ENCODE assay signal across 8 cellular contexts in genomic region chr20:58907481-58908137, GRCh38. TPM values are rescaled to one million over a fixed set of nuclear protein-coding genes. Genes with fewer than 3 reads are reported as not detected.
DNase-seq lines count a peak whose midpoint lies in the region; ATAC-seq and TF ChIP-seq lines count a peak whose summit lies in the region.

No MANE protein-coding gene starts in this region.

- peaks cover 35% of the 10 kb centered on the region for H3F3A ChIP-seq in GM23338 (replicated peaks; ENCODE audit: low read depth)

- no peaks in the 10 kb centered on the region for H3K4me1 ChIP-seq in GM23338 (ENCODE audit: insufficient read depth)
- H3K4me1 ChIP-seq in Karpas-422 (ENCODE audit: low read length) = peaks cover 74% of the 10 kb centered on the region
- peaks cover 17% of the 10 kb centered on the region for H3K4me1 ChIP-seq in SJSA1 (replicated peaks)

- no peak for DNase-seq in GM23338 (ENCODE audit: low spot score)
- peak; percentile 97 for DNase-seq in Karpas-422
- peak; percentile 80 to 88 for DNase-seq in SJSA1 (ENCODE audit: low read depth in 1 of 2, low spot score in 2 of 2)
- peak in 54 of 58 donors; percentile 10 to 90 (median 66) for DNase-seq in anterior cingulate cortex (lab: John Stamatoyannopoulos, UW)
- DNase-seq in left cardiac atrium = peak; percentile 90
- DNase-seq in putamen (ENCODE audit: low spot score) = peak; percentile 81
- no peak for DNase-seq in NCI-H1092 treated with DMSO at 0.1 percent for 48 hours (lab: John Stamatoyannopoulos, UW)

- peaks cover 5% of the 10 kb centered on the region; the same call in 2 of the 3 replicates for H3K4me1 Mint-ChIP-seq in GM23338

- intact Hi-C loops in left cardiac atrium (cut with DNase I) = no loop called here

- H3K27ac ChIP-seq in GM23338 (ENCODE audit: low read depth) = peak overlapping the region; percentile 21; the same call in 1 of the 2 replicates
- H3K27ac ChIP-seq in Karpas-422 (ENCODE audit: low read length) = peak overlapping the region; percentile 96
- no peak overlapping the region for H3K27ac ChIP-seq in SJSA1

- no peaks in the 10 kb centered on the region for H3K9me3 Mint-ChIP-seq in GM23338

- peaks cover 8% of the 10 kb centered on the region for H3K27me3 Mint-ChIP-seq in GM23338 (ENCODE audit: insufficient read depth, low read depth, poor library complexity)

- ATAC-seq in GM23338 = no peak
- peak; percentile 92 to 97 for ATAC-seq in left cardiac atrium

- H3K27me3 ChIP-seq in GM23338 (ENCODE audit: insufficient read depth) (no peaks in the 10 kb centered on the region), Karpas-422 (ENCODE audit: low read length) (no peaks in the 10 kb centered on the region), SJSA1 (replicated peaks) (no peaks in the 10 kb centered on the region)

- no peak overlapping the region for H3K4me3 Mint-ChIP-seq in GM23338

- H2AFZ ChIP-seq in GM23338 (no peak overlapping the region), Karpas-422 (ENCODE audit: low read length) (no peak overlapping the region)

- peaks cover 83% of the 10 kb centered on the region for H3K36me3 ChIP-seq in GM23338 (ENCODE audit: insufficient read depth)
- peaks cover 69% of the 10 kb centered on the region for H3K36me3 ChIP-seq in Karpas-422 (ENCODE audit: insufficient read depth, low read length)
- H3K36me3 ChIP-seq in SJSA1 = peaks cover 93% of the 10 kb centered on the region

- H3K4me2 ChIP-seq in GM23338 (no peak overlapping the region), Karpas-422 (ENCODE audit: low read depth, low read length, poor library complexity, severe bottlenecking) (peak overlapping the region; percentile 87)

- peak overlapping the region; percentile 65 for H3K9ac ChIP-seq in Karpas-422 (ENCODE audit: low read length)

- H3K79me2 ChIP-seq in GM23338 (replicated peaks; ENCODE audit: insufficient read depth) (peaks cover 28% of the 10 kb centered on the region), Karpas-422 (ENCODE audit: low read length) (peaks cover 5% of the 10 kb centered on the region; the same call in 1 of the 2 replicates)

- no peaks in the 10 kb centered on the region for H3K9me2 ChIP-seq in GM23338 (ENCODE audit: insufficient read depth)
- no peaks in the 10 kb centered on the region for H3K9me2 ChIP-seq in Karpas-422 (replicated peaks; ENCODE audit: insufficient read depth, low read length)

- TF ChIP-seq POLR2A in GM10847 (IDR thresholded peaks at IDR 0.05; ENCODE audit: extremely low read depth, insufficient read length) = peak; percentile 19

- TF ChIP-seq CTCF in GM23338 (conservative IDR thresholded peaks at IDR 0.05; ENCODE audit: low read depth in 2 of 2) = no peak

- 0 out of 2 replicates have a peak overlapping the region, but pooled peaks have one; percentile 21 for H3K27ac Mint-ChIP-seq in GM23338

- H3K36me3 Mint-ChIP-seq in GM23338 (ENCODE audit: low read depth) = peaks cover 98% of the 10 kb centered on the region

- H3K4me3 ChIP-seq in GM23338 = no peak overlapping the region
- H3K4me3 ChIP-seq in Karpas-422 (ENCODE audit: low read length) = peak overlapping the region; percentile 65
- H3K4me3 ChIP-seq in SJSA1 = no peak overlapping the region

- H3K9me3 ChIP-seq in Karpas-422 (ENCODE audit: low read length) (no peaks in the 10 kb centered on the region), SJSA1 (replicated peaks) (no peaks in the 10 kb centered on the region)

- peaks cover 31% of the 10 kb centered on the region for H4K20me1 ChIP-seq in GM23338 (replicated peaks; ENCODE audit: insufficient read depth)
- 0 out of 2 replicates have a peak, but pooled peaks cover 8% of the 10 kb centered on the region for H4K20me1 ChIP-seq in Karpas-422 (ENCODE audit: insufficient read depth, low read depth, low read length)

TF ChIP-seq in GM23338, 12 proteins besides CTCF, POLR2A, EP300 and RAD21 (continues in another document):
- TF ChIP-seq JUNB (IDR thresholded peaks at IDR 0.05; ENCODE audit: unreplicated experiment) (no peak), ZNF462 (CRISPR knock-in tag; IDR thresholded peaks at IDR 0.05) (no peak), CREB1 (CRISPR knock-in tag; IDR thresholded peaks at IDR 0.05; ENCODE audit: low read depth) (no peak), NANOG (IDR thresholded peaks at IDR 0.05; ENCODE audit: borderline replicate concordance) (no peak)

RNA-seq across cellular contexts. Expression of gene GNAS, which starts 55.1 kb away (rescaled TPM):
- 1,032 and 1,042 TPM in 2 replicates for total RNA-seq in GM23338 (2014; rRNA removed; shearing (Covaris generic))
- polyA plus RNA-seq in GM23338 (2016; fragmentation: Nextera tagmentation; extraction: Ambion mirVana) = 917 and 940 TPM in 2 replicates
- 600 and 624 TPM in 2 replicates for total RNA-seq in Karpas-422 (2014; rRNA removed; shearing (Covaris generic); ENCODE audit: low replicate concordance)
- total RNA-seq in SJSA1 (2014; rRNA removed; shearing (Covaris generic)) = 726 and 1,015 TPM in 2 replicates
- 1,000 to 10,000 TPM; 1,020 to 1,609 TPM for total RNA-seq in left cardiac atrium

RNA-seq across cellular contexts. Expression of gene GNAS-AS1, which starts 56.9 kb away (rescaled TPM):
- 12.1 and 15.0 TPM in 2 replicates for total RNA-seq in GM23338 (2014; rRNA removed; shearing (Covaris generic))
- polyA plus RNA-seq in GM23338 (2016; fragmentation: Nextera tagmentation; extraction: Ambion mirVana) = 11.3 and 12.3 TPM in 2 replicates
- total RNA-seq in Karpas-422 (2014; rRNA removed; shearing (Covaris generic); ENCODE audit: low replicate concordance) = 4.0 and 6.3 TPM in 2 replicates
- total RNA-seq in SJSA1 (2014; rRNA removed; shearing (Covaris generic)) = not detected in 2 replicates
- total RNA-seq in left cardiac atrium = under 1 TPM; 0.37 to 0.80 TPM

Comparison
In these comparisons a context has a peak if more than half of its experiments do, and no peak if none do; other contexts are left out.
1. DNase-seq: peak in Karpas-422 (single experiment), SJSA1 (2 of 2), anterior cingulate cortex (54 of 58), left cardiac atrium (single experiment) and putamen (single experiment); none in GM23338 (single experiment) and NCI-H1092 treated with DMSO at 0.1 percent for 48 hours (single experiment).